ENCODE assay signal across 24 cellular contexts in genomic region chr1:217363319-217363718, GRCh38.
DNase-seq lines count a peak whose midpoint lies in the region; ATAC-seq and TF ChIP-seq lines count a peak whose summit lies in the region.
"Had no signal": no experiment of that assay in that cellular context is flagged by ENCODE, and none has a peak within 500 bp of the region (broad histone marks: within the 10 kb centered on the region; RNA-seq: fewer than 3 reads in every experiment).

No MANE protein-coding gene starts in this region.

- no peaks in the 10 kb centered on the region for H3K27me3 ChIP-seq in esophagus squamous epithelium
- H3K27me3 ChIP-seq: cardiac muscle cell, upper lobe of right lung had no signal

- peaks cover 24% of the 10 kb centered on the region for H3K27me3 Mint-ChIP-seq in WTC11 (ENCODE audit: low read depth)

- no peaks in the 10 kb centered on the region for H3K4me1 ChIP-seq in esophagus squamous epithelium
- H3K4me1 ChIP-seq: BE2C, upper lobe of right lung had no signal

- H3K9me3 ChIP-seq in esophagus squamous epithelium, result no peaks in the 10 kb centered on the region
- H3K9me3 ChIP-seq: BE2C, upper lobe of right lung had no signal

- 0 out of 2 replicates have a peak, but pooled peaks cover 4% of the 10 kb centered on the region for H3K4me1 Mint-ChIP-seq in WTC11
- H3K4me1 Mint-ChIP-seq: nephron progenitor cell had no signal

- H3K9me3 Mint-ChIP-seq in WTC11, result peaks cover 5% of the 10 kb centered on the region
- H3K9me3 Mint-ChIP-seq: activated T-cell treated with anti-CD3 and anti-CD28 coated beads, Interleukin-2, amount 50 U/mL, for 4 hours had no signal

- no peak overlapping the region for H3K27ac ChIP-seq in esophagus squamous epithelium
- H3K27ac ChIP-seq: cardiac muscle cell, upper lobe of right lung had no signal

- H3K4me3 ChIP-seq in esophagus squamous epithelium, result no peak overlapping the region
- H3K4me3 ChIP-seq: cardiac muscle cell, GM12878, upper lobe of right lung had no signal

- TF ChIP-seq POLR2A in esophagus squamous epithelium (IDR thresholded peaks at IDR 0.05), result no peak

- H3K36me3 Mint-ChIP-seq in WTC11, result no peaks in the 10 kb centered on the region

- no peak overlapping the region for H3K4me3 Mint-ChIP-seq in WTC11
- H3K4me3 Mint-ChIP-seq: activated T-cell treated with anti-CD3 and anti-CD28 coated beads, Interleukin-2, amount 50 U/mL, for 4 hours; H9; nephron progenitor cell; T-helper 1 cell treated with Interleukin-12 subunit alpha and Interleukin-12 subunit beta and Interleukin-4 antibody, amounts not matched to agents 30 μg/mL and 1 μg/mL, for 36 hours had no signal

- 45% methylated on average over 4 of the region's 4 CpGs for WGBS in esophagus squamous epithelium, 2 donors

- intact Hi-C loops in esophagus squamous epithelium (cut with DNase I), result no loop called here

- CTCF ChIA-PET in WTC11 (lab: Charles Lee), result interaction anchor here (1.4 kb wide), 1 partner anchor 10 kb away, joined by 3 read pairs; no protein-coding TSS in a partner anchor

- no peak overlapping the region for H3K27ac Mint-ChIP-seq in WTC11
- H3K27ac Mint-ChIP-seq: H9; nephron progenitor cell; T-helper 1 cell treated with Interleukin-12 subunit alpha and Interleukin-12 subunit beta and Interleukin-4 antibody, amounts not matched to agents 30 μg/mL and 1 μg/mL, for 36 hours had no signal

- POLR2A ChIA-PET in WTC11 (lab: Charles Lee), result no interaction called here

- DNase-seq in AG20443 (ENCODE audit: low spot score) (peak; percentile 10), HS-27A (ENCODE audit: low read depth) (peak; percentile 5), kidney tubule cell (ENCODE audit: low spot score) (peak; percentile 73), NCI-H1436 (lab: John Stamatoyannopoulos, UW) (no peak), NCI-H510A treated with DMSO at 0.1 percent for 48 hours (lab: John Stamatoyannopoulos, UW) (no peak), esophagus squamous epithelium (lab: John Stamatoyannopoulos, UW) (no peak), WTC11 (ENCODE audit: low spot score) (no peak)
- DNase-seq: activated T-cell treated with anti-CD3 and anti-CD28 coated beads, Interleukin-2, amount 50 U/mL, for 4 hours; BE2C; cortex of kidney; DMS79; H9; KG1; NCI-H187; NCI-H2171 treated with DMSO at 0.1 percent for 48 hours; NCI-H526 treated with DMSO at 0.1 percent for 48 hours; nephron progenitor cell; posterior cingulate gyrus; stimulated activated CD4-positive, alpha-beta T cell treated with anti-CD3 and anti-CD28 coated beads, Interleukin-1b, Interleukin-23, amount 100 ng/mL, for 48 hours; upper lobe of right lung had no signal

- ATAC-seq in SK-N-SH treated with all-trans-retinoic acid at 6 μM for 48 hours (peak; percentile 28; the same call in 1 of the 3 replicates), WTC11 (no peak)
- ATAC-seq: activated T-cell treated with anti-CD3 and anti-CD28 coated beads, Interleukin-2, amount 50 U/mL, for 4 hours; GM12878; upper lobe of right lung had no signal

- TF ChIP-seq CTCF in esophagus squamous epithelium (IDR thresholded peaks at IDR 0.05) (no peak), WTC11 (IDR thresholded peaks at IDR 0.05) (no peak)

- H3K36me3 ChIP-seq in esophagus squamous epithelium, result no peaks in the 10 kb centered on the region
- H3K36me3 ChIP-seq: BE2C, cardiac muscle cell, upper lobe of right lung had no signal

TF ChIP-seq in SK-N-SH treated with all-trans-retinoic acid at 6 μM for 48 hours, 23 proteins besides CTCF, POLR2A, EP300 and RAD21:
- TF ChIP-seq ZNF565 (CRISPR knock-in tag; conservative IDR thresholded peaks at IDR 0.05; ENCODE audit: low read depth) (no peak), ESRRG (CRISPR knock-in tag; IDR thresholded peaks at IDR 0.05) (no peak)
TF ChIP-seq in SK-N-SH treated with all-trans-retinoic acid at 6 μM for 48 hours: peak in this region for 0.

TF ChIP-seq in WTC11, 78 proteins besides CTCF, POLR2A, EP300 and RAD21 (continues in another document):
- TF ChIP-seq, protein P1, sequence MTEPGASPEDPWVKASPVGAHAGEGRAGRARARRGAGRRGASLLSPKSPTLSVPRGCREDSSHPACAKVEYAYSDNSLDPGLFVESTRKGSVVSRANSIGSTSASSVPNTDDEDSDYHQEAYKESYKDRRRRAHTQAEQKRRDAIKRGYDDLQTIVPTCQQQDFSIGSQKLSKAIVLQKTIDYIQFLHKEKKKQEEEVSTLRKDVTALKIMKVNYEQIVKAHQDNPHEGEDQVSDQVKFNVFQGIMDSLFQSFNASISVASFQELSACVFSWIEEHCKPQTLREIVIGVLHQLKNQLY (CRISPR knock-in tag; IDR thresholded peaks at IDR 0.05), result no peak
- TF ChIP-seq, protein P2, sequence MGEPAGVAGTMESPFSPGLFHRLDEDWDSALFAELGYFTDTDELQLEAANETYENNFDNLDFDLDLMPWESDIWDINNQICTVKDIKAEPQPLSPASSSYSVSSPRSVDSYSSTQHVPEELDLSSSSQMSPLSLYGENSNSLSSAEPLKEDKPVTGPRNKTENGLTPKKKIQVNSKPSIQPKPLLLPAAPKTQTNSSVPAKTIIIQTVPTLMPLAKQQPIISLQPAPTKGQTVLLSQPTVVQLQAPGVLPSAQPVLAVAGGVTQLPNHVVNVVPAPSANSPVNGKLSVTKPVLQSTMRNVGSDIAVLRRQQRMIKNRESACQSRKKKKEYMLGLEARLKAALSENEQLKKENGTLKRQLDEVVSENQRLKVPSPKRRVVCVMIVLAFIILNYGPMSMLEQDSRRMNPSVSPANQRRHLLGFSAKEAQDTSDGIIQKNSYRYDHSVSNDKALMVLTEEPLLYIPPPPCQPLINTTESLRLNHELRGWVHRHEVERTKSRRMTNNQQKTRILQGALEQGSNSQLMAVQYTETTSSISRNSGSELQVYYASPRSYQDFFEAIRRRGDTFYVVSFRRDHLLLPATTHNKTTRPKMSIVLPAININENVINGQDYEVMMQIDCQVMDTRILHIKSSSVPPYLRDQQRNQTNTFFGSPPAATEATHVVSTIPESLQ (CRISPR knock-in tag; IDR thresholded peaks at IDR 0.05), result no peak
- TF ChIP-seq ZNF263 (CRISPR knock-in tag; IDR thresholded peaks at IDR 0.05; ENCODE audit: low read depth) (no peak), NR1H2 (CRISPR knock-in tag; IDR thresholded peaks at IDR 0.05) (no peak), SP1 (CRISPR knock-in tag; conservative IDR thresholded peaks at IDR 0.05) (no peak), STAT6 (CRISPR knock-in tag; conservative IDR thresholded peaks at IDR 0.05; ENCODE audit: low read depth) (no peak), ZNF671 (CRISPR knock-in tag; IDR thresholded peaks at IDR 0.05) (no peak), RELA (CRISPR knock-in tag; IDR thresholded peaks at IDR 0.05; ENCODE audit: borderline replicate concordance) (no peak), SMAD3 (CRISPR knock-in tag; IDR thresholded peaks at IDR 0.05; ENCODE audit: borderline replicate concordance) (no peak), NFATC4 (CRISPR knock-in tag; IDR thresholded peaks at IDR 0.05) (no peak), GRHL2 (CRISPR knock-in tag; IDR thresholded peaks at IDR 0.05; ENCODE audit: insufficient replicate concordance, severe bottlenecking) (no peak), ZNF219 (CRISPR knock-in tag; IDR thresholded peaks at IDR 0.05; ENCODE audit: borderline replicate concordance) (no peak), E2F5 (CRISPR knock-in tag; IDR thresholded peaks at IDR 0.05) (no peak)
- TF ChIP-seq, protein P3, sequence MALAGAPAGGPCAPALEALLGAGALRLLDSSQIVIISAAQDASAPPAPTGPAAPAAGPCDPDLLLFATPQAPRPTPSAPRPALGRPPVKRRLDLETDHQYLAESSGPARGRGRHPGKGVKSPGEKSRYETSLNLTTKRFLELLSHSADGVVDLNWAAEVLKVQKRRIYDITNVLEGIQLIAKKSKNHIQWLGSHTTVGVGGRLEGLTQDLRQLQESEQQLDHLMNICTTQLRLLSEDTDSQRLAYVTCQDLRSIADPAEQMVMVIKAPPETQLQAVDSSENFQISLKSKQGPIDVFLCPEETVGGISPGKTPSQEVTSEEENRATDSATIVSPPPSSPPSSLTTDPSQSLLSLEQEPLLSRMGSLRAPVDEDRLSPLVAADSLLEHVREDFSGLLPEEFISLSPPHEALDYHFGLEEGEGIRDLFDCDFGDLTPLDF (CRISPR knock-in tag; IDR thresholded peaks at IDR 0.05), result no peak
- TF ChIP-seq, protein P4, sequence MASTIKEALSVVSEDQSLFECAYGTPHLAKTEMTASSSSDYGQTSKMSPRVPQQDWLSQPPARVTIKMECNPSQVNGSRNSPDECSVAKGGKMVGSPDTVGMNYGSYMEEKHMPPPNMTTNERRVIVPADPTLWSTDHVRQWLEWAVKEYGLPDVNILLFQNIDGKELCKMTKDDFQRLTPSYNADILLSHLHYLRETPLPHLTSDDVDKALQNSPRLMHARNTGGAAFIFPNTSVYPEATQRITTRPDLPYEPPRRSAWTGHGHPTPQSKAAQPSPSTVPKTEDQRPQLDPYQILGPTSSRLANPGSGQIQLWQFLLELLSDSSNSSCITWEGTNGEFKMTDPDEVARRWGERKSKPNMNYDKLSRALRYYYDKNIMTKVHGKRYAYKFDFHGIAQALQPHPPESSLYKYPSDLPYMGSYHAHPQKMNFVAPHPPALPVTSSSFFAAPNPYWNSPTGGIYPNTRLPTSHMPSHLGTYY (CRISPR knock-in tag; IDR thresholded peaks at IDR 0.05), result no peak

Comparison
In these comparisons a context has a peak if more than half of its experiments do, and no peak if none do; other contexts are left out.
1. DNase-seq: peak in AG20443 (single experiment), HS-27A (single experiment) and kidney tubule cell (single experiment); none in NCI-H1436 (single experiment), NCI-H510A treated with DMSO at 0.1 percent for 48 hours (single experiment), esophagus squamous epithelium (single experiment) and WTC11 (single experiment).